In genomic region chr11:45799562-45799961, GRCh38 we compare ENCODE assay signal across 27 cellular contexts.
"Had no signal": no experiment of that assay in that cellular context is flagged by ENCODE, and none has a peak within 500 bp of the region (broad histone marks: within the 10 kb centered on the region; RNA-seq: fewer than 3 reads in every experiment).

No MANE protein-coding gene starts in this region.

- H3K36me3 ChIP-seq: adrenal gland, colonic mucosa, esophagus squamous epithelium, heart right ventricle, thoracic aorta, vagina had no signal

- H3K4me1 ChIP-seq: adrenal gland had no signal

- DNase-seq: activated CD4-positive, alpha-beta T cell treated with anti-CD3 and anti-CD28 coated beads for 4 hours; activated CD4-positive, alpha-beta T cell treated with anti-CD3 and anti-CD28 coated beads, Interleukin-2, amount 50 U/mL, for 4 hours; activated effector memory CD4-positive, alpha-beta T cell treated with anti-CD3 and anti-CD28 coated beads, Interleukin-2, amount 50 U/mL, for 16 hours; activated naive CD4-positive, alpha-beta T cell treated with anti-CD3 and anti-CD28 coated beads for 36 hours; activated naive CD8-positive, alpha-beta T cell treated with anti-CD3 and anti-CD28 coated beads for 36 hours; activated T-cell treated with anti-CD3 and anti-CD28 coated beads, Interleukin-2, amount 50 U/mL, for 1 hour; adrenal gland; aorta; cerebellar nuclear complex; colonic mucosa; effector CD8-positive, alpha-beta T cell; esophagus squamous epithelium; foreskin melanocyte; heart right ventricle; left ventricle myocardium superior; natural killer cell; small intestine; stimulated activated CD4-positive, alpha-beta T cell treated with anti-CD3 and anti-CD28 coated beads, Interleukin-4, amount 100 ng/mL, for 24 hours had no signal

- H3K4me3 ChIP-seq: adrenal gland, body of pancreas, colonic mucosa, esophagus squamous epithelium, heart right ventricle, thoracic aorta, vagina had no signal

- FAIRE-seq: endometrium, small intestine, TTC549 had no signal

- H3K27me3 ChIP-seq: adrenal gland, body of pancreas, colonic mucosa, esophagus squamous epithelium, heart right ventricle, vagina had no signal

- ATAC-seq: body of pancreas; heart right ventricle; left ventricle myocardium superior; natural killer cell; sciatic nerve; stimulated activated effector memory CD8-positive, alpha-beta T cell treated with anti-CD3 and anti-CD28 coated beads, Interleukin-12 subunit alpha, Interleukin-12 subunit beta, amount 100 ng/mL, for 72 hours had no signal

- H3K27ac ChIP-seq: adrenal gland, body of pancreas, colonic mucosa, epithelial cell of prostate, heart right ventricle, thoracic aorta, vagina, VCaP had no signal

- H3K9me3 ChIP-seq: adrenal gland, body of pancreas, colonic mucosa, esophagus squamous epithelium, heart right ventricle, thoracic aorta, vagina had no signal
